15 cellular contexts compared by ENCODE assay signal in genomic region chrX:112641449-112641848, GRCh38. TPM values are rescaled to one million over a fixed set of nuclear protein-coding genes. Genes with fewer than 3 reads are reported as not detected.
A peak's percentile ranks its signal among the peaks of the same experiment; 100 is the strongest.
DNase-seq lines count a peak whose midpoint lies in the region; ATAC-seq and TF ChIP-seq lines count a peak whose summit lies in the region.
"Had no signal": no experiment of that assay in that cellular context is flagged by ENCODE, and none has a peak within 500 bp of the region (broad histone marks: within the 10 kb centered on the region; RNA-seq: fewer than 3 reads in every experiment).

No MANE protein-coding gene starts in this region.

- H3K27me3 Mint-ChIP-seq in type B pancreatic cell, result no peaks in the 10 kb centered on the region

- H3K9me3 Mint-ChIP-seq in type B pancreatic cell, result no peaks in the 10 kb centered on the region
- H3K9me3 Mint-ChIP-seq: endodermal cell had no signal

- H3K4me1 Mint-ChIP-seq in type B pancreatic cell (ENCODE audit: unreplicated experiment), result peaks cover 4% of the 10 kb centered on the region
- H3K4me1 Mint-ChIP-seq: endodermal cell had no signal

- no peak overlapping the region for H3K27ac Mint-ChIP-seq in type B pancreatic cell
- H3K27ac Mint-ChIP-seq: endodermal cell had no signal

- DNase-seq in GM13976 (ENCODE audit: low spot score), result peak; percentile 9
- DNase-seq in NK-92 treated with Interleukin-12 subunit alpha and Interleukin-12 subunit beta, amount 100 ng/mL, for 24 hours (lab: John Stamatoyannopoulos, UW), result no peak
- no peak for DNase-seq in type B pancreatic cell (ENCODE audit: extremely low spot score, unreplicated experiment)
- no peak for DNase-seq in activated effector memory CD4-positive, alpha-beta T cell treated with Interleukin-2 at 50 U/mL for 16 hours
- DNase-seq in OCI-M2 (lab: John Stamatoyannopoulos, UW; ENCODE audit: unreplicated experiment), result no peak
- DNase-seq: activated CD4-positive, alpha-beta T cell treated with anti-CD3 and anti-CD28 coated beads, Interleukin-2, amount 50 U/mL, for 4 hours; endodermal cell; gastrocnemius medialis; GOT3; islet precursor cell; stimulated activated CD4-positive, alpha-beta T cell treated with anti-CD3 and anti-CD28 coated beads, Interleukin-2, amount 100 ng/mL, for 48 hours; stimulated activated naive CD4-positive, alpha-beta T cell had no signal

- ATAC-seq in GM19351 (IDR thresholded peaks at IDR 0.05; ENCODE audit: unreplicated experiment) (peak; percentile 45), HG02642 (IDR thresholded peaks at IDR 0.05; ENCODE audit: poor library complexity, unreplicated experiment) (peak; percentile 43), HG03432 (IDR thresholded peaks at IDR 0.05; ENCODE audit: unreplicated experiment) (peak; percentile 58)

- no peaks in the 10 kb centered on the region for H3K36me3 Mint-ChIP-seq in type B pancreatic cell

- no peak overlapping the region for H3K4me3 Mint-ChIP-seq in type B pancreatic cell
- H3K4me3 Mint-ChIP-seq: endodermal cell had no signal

- in situ Hi-C loops in GM13976 (cut with MboI; ENCODE audit: low sequenced_read_pairs, unreplicated experiment), result no loop called here

- TF ChIP-seq CTCF in GM13976 (IDR thresholded peaks at IDR 0.05; ENCODE audit: borderline replicate concordance, control extremely low read depth, extremely low read depth, insufficient read depth, missing control alignments) (no peak), type B pancreatic cell (conservative IDR thresholded peaks at IDR 0.05) (no peak)

RNA-seq across cellular contexts. Expression of gene LHFPL1, which starts 38.3 kb away (rescaled TPM):
- 1.3 and 1.8 TPM in 2 replicates for total RNA-seq in type B pancreatic cell (ENCODE audit: low replicate concordance)
